In the genomic region with DNA sequence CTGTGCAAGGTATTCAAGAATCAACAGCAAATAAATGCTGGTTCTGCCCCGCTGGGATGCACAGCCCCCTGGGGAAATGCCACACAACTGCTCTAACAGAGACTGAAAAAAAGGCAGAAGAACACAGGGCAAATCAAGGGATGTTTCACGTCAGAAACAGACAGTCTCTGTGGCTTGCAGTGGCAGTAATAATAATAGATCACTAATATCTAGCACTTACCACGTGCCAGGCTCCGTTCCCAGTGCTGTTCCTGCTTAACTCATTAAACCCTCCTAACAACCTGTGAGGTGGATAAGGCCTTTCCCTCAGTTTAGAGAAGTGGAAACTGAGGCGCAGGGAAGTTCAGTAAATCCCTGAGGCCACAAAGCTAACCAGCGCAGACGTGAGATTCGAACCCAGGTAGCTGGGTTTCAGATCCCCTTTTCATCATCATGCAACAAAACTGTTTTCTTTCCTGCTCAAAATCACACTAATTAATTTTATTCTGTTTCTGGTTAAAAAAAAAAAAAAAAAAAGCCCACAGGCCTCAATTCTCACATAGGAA, we compare ENCODE assay signal across 12 cellular contexts. TPM values are rescaled to one million over a fixed set of nuclear protein-coding genes. Genes with fewer than 3 reads are reported as not detected.
DNase-seq lines count a peak whose midpoint lies in the region; ATAC-seq and TF ChIP-seq lines count a peak whose summit lies in the region.
"Had no signal": no experiment of that assay in that cellular context is flagged by ENCODE, and none has a peak within 500 bp of the region (broad histone marks: within the 10 kb centered on the region; RNA-seq: fewer than 3 reads in every experiment).

No MANE protein-coding gene starts in this region.

- no peak overlapping the region for H3K27ac Mint-ChIP-seq in T-helper 2 cell treated with Interferon-gamma antibody and Interleukin-4, amounts not matched to agents 5 μg/mL and 100 μg/mL, for 36 hours
- H3K27ac Mint-ChIP-seq: activated CD8-positive, alpha-beta T cell treated with anti-CD3 and anti-CD28 coated beads for 36 hours had no signal

- no peak overlapping the region for H3K4me3 ChIP-seq in colonic mucosa
- H3K4me3 ChIP-seq in psoas muscle = no peak overlapping the region
- H3K4me3 ChIP-seq: ovary had no signal

- 73 to 79% (median 78%) methylated on average over 8 of the region's 8 CpGs for WGBS in psoas muscle, 3 donors

- H3K9ac ChIP-seq in colonic mucosa (ENCODE audit: low read depth in 2 of 2, low read length in 2 of 2) = no peak overlapping the region

- no peak overlapping the region for H3K4me3 Mint-ChIP-seq in T-helper 2 cell treated with Interferon-gamma antibody and Interleukin-4, amounts not matched to agents 5 μg/mL and 100 μg/mL, for 36 hours
- H3K4me3 Mint-ChIP-seq: activated CD8-positive, alpha-beta T cell treated with anti-CD3 and anti-CD28 coated beads for 36 hours had no signal

- H3K9me3 ChIP-seq in colonic mucosa (no peaks in the 10 kb centered on the region), psoas muscle (no peaks in the 10 kb centered on the region)
- H3K9me3 ChIP-seq: ovary had no signal

- peaks cover 26% of the 10 kb centered on the region for H3K36me3 Mint-ChIP-seq in T-helper 2 cell treated with Interferon-gamma antibody and Interleukin-4, amounts not matched to agents 5 μg/mL and 100 μg/mL, for 36 hours (ENCODE audit: low read depth)

- CTCF ChIA-PET in RWPE1 (lab: Yijun Ruan, JAX) = interaction anchor here (0.6 kb wide), 1 partner anchor 18 kb away, joined by 5 read pairs; no protein-coding TSS in a partner anchor

- peaks cover 14% of the 10 kb centered on the region for H3K4me1 Mint-ChIP-seq in T-helper 2 cell treated with Interferon-gamma antibody and Interleukin-4, amounts not matched to agents 5 μg/mL and 100 μg/mL, for 36 hours (ENCODE audit: low read depth)

- intact Hi-C loops in colonic mucosa (cut with DNase I) = no loop called here
- intact Hi-C loops in psoas muscle (cut with DNase I) = loop anchor here (5.0 kb wide), 1 partner anchor 34 kb away; no protein-coding TSS in a partner anchor

- no peak for TF ChIP-seq CTCF in GM10266 (IDR thresholded peaks at IDR 0.05; ENCODE audit: control insufficient read depth, insufficient read depth, low read depth, missing control alignments)
- no peak for TF ChIP-seq CTCF in colonic mucosa (IDR thresholded peaks at IDR 0.05)
- no peak for TF ChIP-seq CTCF in psoas muscle (IDR thresholded peaks at IDR 0.05)
- TF ChIP-seq CTCF in RWPE1 (conservative IDR thresholded peaks at IDR 0.05; ENCODE audit: low read depth) = no peak

- H3K36me3 ChIP-seq in colonic mucosa (no peaks in the 10 kb centered on the region), psoas muscle (ENCODE audit: insufficient read depth in 1 of 2, low read depth in 1 of 2) (peaks cover 0 to 49% of the 10 kb centered on the region in 2 donors)
- H3K36me3 ChIP-seq: ovary had no signal

- H3K27ac ChIP-seq in colonic mucosa (peak overlapping the region; percentile 7), psoas muscle (peak overlapping the region; percentile 87), RWPE1 (no peak overlapping the region), substantia nigra (ENCODE audit: low read depth, low read length, poor library complexity, severe bottlenecking) (no peak overlapping the region)
- H3K27ac ChIP-seq: ovary had no signal

- ATAC-seq in HG03442 (IDR thresholded peaks at IDR 0.05; ENCODE audit: unreplicated experiment) = peak; percentile 31
- no peak for ATAC-seq in psoas muscle
- ATAC-seq in HG03280 (IDR thresholded peaks at IDR 0.05; ENCODE audit: unreplicated experiment) = no peak
- ATAC-seq: activated CD8-positive, alpha-beta T cell treated with anti-CD3 and anti-CD28 coated beads for 36 hours had no signal

- no peaks in the 10 kb centered on the region for H3K27me3 Mint-ChIP-seq in T-helper 2 cell treated with Interferon-gamma antibody and Interleukin-4, amounts not matched to agents 5 μg/mL and 100 μg/mL, for 36 hours (ENCODE audit: low read depth)
- H3K27me3 Mint-ChIP-seq: activated CD8-positive, alpha-beta T cell treated with anti-CD3 and anti-CD28 coated beads for 36 hours had no signal

- POLR2A ChIA-PET in RWPE1 (lab: Yijun Ruan, JAX; ENCODE audit: low non-redundant PET) = no interaction called here

- H3K9me3 Mint-ChIP-seq in T-helper 2 cell treated with Interferon-gamma antibody and Interleukin-4, amounts not matched to agents 5 μg/mL and 100 μg/mL, for 36 hours = peaks cover 9% of the 10 kb centered on the region

- peak; percentile 25 for DNase-seq in GM10266 (ENCODE audit: extremely low spot score)
- no peak for DNase-seq in colonic mucosa
- DNase-seq in psoas muscle = no peak
- DNase-seq in T-helper 2 cell treated with Interferon-gamma antibody and Interleukin-4, amounts not matched to agents 5 μg/mL and 100 μg/mL, for 36 hours (ENCODE audit: low spot score) = no peak
- no peak for DNase-seq in RWPE1 (ENCODE audit: low spot score)
- DNase-seq in substantia nigra (lab: John Stamatoyannopoulos, UW) = no peak
- DNase-seq: activated CD8-positive, alpha-beta T cell treated with anti-CD3 and anti-CD28 coated beads for 36 hours; Calu3; OCI-M1; ovary had no signal

- H3K27me3 ChIP-seq in colonic mucosa (no peaks in the 10 kb centered on the region), psoas muscle (ENCODE audit: insufficient read depth in 3 of 3, low read length in 2 of 3) (no peaks in the 10 kb centered on the region)
- H3K27me3 ChIP-seq: ovary had no signal

- H3K4me1 ChIP-seq in colonic mucosa (no peaks in the 10 kb centered on the region), psoas muscle (peaks cover 71% of the 10 kb centered on the region)

RNA-seq across cellular contexts. Expression of a gene that starts 36.7 kb away (rescaled TPM):
- 100 to 1,000 TPM in 1 of 2 donors, 10 to 100 TPM in 1; 97.4 to 109 TPM for total RNA-seq in colonic mucosa
- total RNA-seq in psoas muscle = 10 to 100 TPM; 38.6 to 83.0 (median 57.7) TPM
- polyA plus RNA-seq in psoas muscle = 10 to 100 TPM; 15.9 to 31.7 (median 23.3) TPM

Comparison
In these comparisons a context has a peak if more than half of its experiments do, and no peak if none do; other contexts are left out.
1. H3K27ac ChIP-seq: peak in colonic mucosa (single experiment) and psoas muscle (single experiment); none in RWPE1 (single experiment) and substantia nigra (single experiment).